ENCODE assay signal across 9 cellular contexts in the genomic region with DNA sequence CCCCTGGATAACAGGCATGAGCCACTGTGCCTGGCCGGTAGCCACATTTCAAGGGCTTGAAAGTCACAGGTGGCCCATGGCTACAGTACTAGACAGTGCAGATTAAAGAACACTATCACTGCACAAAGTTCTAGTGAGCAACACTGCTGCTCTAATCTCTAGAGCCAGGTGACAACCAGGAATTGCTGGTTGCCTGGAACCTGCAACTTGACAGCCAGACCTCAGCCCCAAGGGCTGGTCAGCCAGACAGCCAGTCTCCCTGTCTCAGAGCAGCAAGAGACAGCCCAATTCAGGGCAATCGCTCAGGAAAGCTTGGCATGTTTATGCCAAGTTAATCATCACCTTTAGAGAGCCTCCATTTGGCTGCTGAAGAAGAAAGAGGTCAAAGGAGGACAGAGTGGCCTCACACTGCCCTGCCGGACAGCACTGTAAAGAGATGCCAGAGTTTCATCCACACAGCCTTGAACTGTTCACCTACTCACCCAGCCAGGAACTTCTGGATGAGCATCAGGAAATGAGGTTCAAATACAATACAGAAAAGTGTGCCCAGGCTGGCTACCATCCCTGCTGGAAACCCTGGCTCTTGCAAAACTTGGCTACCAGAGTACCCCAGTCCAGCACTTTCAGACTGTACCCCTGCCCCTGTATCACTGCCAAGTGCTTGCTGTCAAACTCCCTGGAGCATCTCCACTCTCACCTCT. TPM values are rescaled to one million over a fixed set of nuclear protein-coding genes. Genes with fewer than 3 reads are reported as not detected.
A peak's percentile ranks its signal among the peaks of the same experiment; 100 is the strongest.
DNase-seq lines count a peak whose midpoint lies in the region; ATAC-seq and TF ChIP-seq lines count a peak whose summit lies in the region.
"Had no signal": no experiment of that assay in that cellular context is flagged by ENCODE, and none has a peak within 500 bp of the region (broad histone marks: within the 10 kb centered on the region; RNA-seq: fewer than 3 reads in every experiment).

No MANE protein-coding gene starts in this region.

- H3K79me2 ChIP-seq in mammary epithelial cell (ENCODE audit: insufficient read depth, low read length): peaks cover 98% of the 10 kb centered on the region

- POLR2A ChIA-PET in MCF 10A (lab: Yijun Ruan, JAX): interaction anchor here (0.6 to 0.8 kb wide), 2 partner anchors 9 to 1153 kb away, joined by 3 read pairs; a partner anchor contains a TSS

- no peak for TF ChIP-seq POLR2A in prostate gland (IDR thresholded peaks at IDR 0.05)

- H3K4me1 ChIP-seq in mammary epithelial cell (ENCODE audit: insufficient read depth, low read length): peaks cover 22% of the 10 kb centered on the region
- peaks cover 40% of the 10 kb centered on the region for H3K4me1 ChIP-seq in mesenchymal stem cell (ENCODE audit: control insufficient read depth, insufficient read depth, low read depth, low read length)
- no peaks in the 10 kb centered on the region for H3K4me1 ChIP-seq in prostate gland (replicated peaks)

- no peaks in the 10 kb centered on the region for H3K27me3 Mint-ChIP-seq in MCF 10A (ENCODE audit: insufficient read depth, unreplicated experiment)
- no peaks in the 10 kb centered on the region for H3K27me3 Mint-ChIP-seq in effector memory CD8-positive, alpha-beta T cell

- H3K9me3 Mint-ChIP-seq in MCF 10A (ENCODE audit: unreplicated experiment): no peaks in the 10 kb centered on the region
- no peaks in the 10 kb centered on the region for H3K9me3 Mint-ChIP-seq in effector memory CD8-positive, alpha-beta T cell

- peaks cover 54% of the 10 kb centered on the region for H3K36me3 Mint-ChIP-seq in MCF 10A (ENCODE audit: insufficient read depth, unreplicated experiment)
- peaks cover 47% of the 10 kb centered on the region for H3K36me3 Mint-ChIP-seq in effector memory CD8-positive, alpha-beta T cell (ENCODE audit: insufficient read depth)

- no peak overlapping the region for H3K18ac ChIP-seq in mesenchymal stem cell (ENCODE audit: low read depth in 1 of 2, low read length in 2 of 2)

- BruUV-seq in MCF 10A (replicated peaks; lab: Mats Ljungman, UMichigan): no TSS peak
- no TSS peak for BruUV-seq in mammary epithelial cell (replicated peaks; lab: Mats Ljungman, UMichigan)

- H2BK15ac ChIP-seq in mesenchymal stem cell (ENCODE audit: low read depth, poor library complexity, severe bottlenecking): no peak overlapping the region

- H3K9ac ChIP-seq in mammary epithelial cell (ENCODE audit: insufficient read depth, low read length): no peak overlapping the region
- H3K9ac ChIP-seq in mesenchymal stem cell (ENCODE audit: low read length): no peak overlapping the region

- H3K79me1 ChIP-seq in mesenchymal stem cell (replicated peaks; ENCODE audit: low read length, poor library complexity, severe bottlenecking): no peaks in the 10 kb centered on the region

- H3K4me2 ChIP-seq in mammary epithelial cell (ENCODE audit: insufficient read depth, low read depth, low read length) (no peak overlapping the region), mesenchymal stem cell (ENCODE audit: low read length, poor library complexity, severe bottlenecking) (no peak overlapping the region)

- CTCF ChIA-PET in MCF 10A (lab: Yijun Ruan, JAX) (interaction anchor here (1.8 kb wide), 1 partner anchor 35 kb away, joined by 5 read pairs; no protein-coding TSS in a partner anchor), mammary epithelial cell (lab: Charles Lee; ENCODE audit: low non-redundant PET) (no interaction called here)

- peaks cover 2% of the 10 kb centered on the region for H3K36me3 ChIP-seq in mammary epithelial cell (ENCODE audit: insufficient read depth, low read length)
- peaks cover 12 to 17% of the 10 kb centered on the region in 2 experiments for H3K36me3 ChIP-seq in mesenchymal stem cell (ENCODE audit: control insufficient read depth in 1 of 2, insufficient read depth in 2 of 2, low read depth in 1 of 2, low read length in 2 of 2)
- no peaks in the 10 kb centered on the region for H3K36me3 ChIP-seq in prostate gland

- no peak overlapping the region for H4K91ac ChIP-seq in mesenchymal stem cell (ENCODE audit: low read length)

- dilution Hi-C loops in mammary epithelial cell (cut with HindIII; ENCODE audit: low sequenced_read_pairs): loop anchor here (5.0 kb wide), 1 partner anchor 97 kb away; no protein-coding TSS in a partner anchor

- no peak overlapping the region for H2BK120ac ChIP-seq in mesenchymal stem cell (ENCODE audit: low read depth, low read length)

- H2BK12ac ChIP-seq in mesenchymal stem cell (ENCODE audit: low read length in 2 of 2): no peak overlapping the region

- H2BK5ac ChIP-seq in mesenchymal stem cell (ENCODE audit: low read depth, low read length, poor library complexity, severe bottlenecking): no peak overlapping the region

- H3K23ac ChIP-seq in mesenchymal stem cell (ENCODE audit: low read length in 2 of 2): no peak overlapping the region

- H3K27me3 ChIP-seq in mammary epithelial cell (ENCODE audit: insufficient read depth, low read length): no peaks in the 10 kb centered on the region
- H3K27me3 ChIP-seq in mesenchymal stem cell (ENCODE audit: control insufficient read depth in 1 of 2, insufficient read depth in 1 of 2, low read length in 2 of 2): no peaks in the 10 kb centered on the region
- H3K27me3 ChIP-seq in prostate gland (replicated peaks; ENCODE audit: insufficient read depth): no peaks in the 10 kb centered on the region

- no peak overlapping the region for H3K4me3 Mint-ChIP-seq in MCF 10A (ENCODE audit: unreplicated experiment)
- H3K4me3 Mint-ChIP-seq in effector memory CD8-positive, alpha-beta T cell: peak overlapping the region; percentile 37 to 75

- no peak for ATAC-seq in effector memory CD8-positive, alpha-beta T cell (replicated peaks)

- DNase-seq in MCF 10A (ENCODE audit: unreplicated experiment) (no peak), mammary epithelial cell (no peak), mesenchymal stem cell (no peak), prostate gland (ENCODE audit: low spot score) (no peak), NCI-H2081 (lab: John Stamatoyannopoulos, UW) (no peak), NCI-H146 treated with DMSO at 0.1 percent for 48 hours (lab: John Stamatoyannopoulos, UW; ENCODE audit: unreplicated experiment) (no peak)
- no peak for DNase-seq in effector memory CD8-positive, alpha-beta T cell
- no peak for DNase-seq in activated T-cell treated with anti-CD3 and anti-CD28 coated beads, Interleukin-2, amount 50 U/mL, for 48 hours
- DNase-seq: MV-4-11 had no signal

- no peak overlapping the region for H3K14ac ChIP-seq in mesenchymal stem cell (ENCODE audit: low read length in 2 of 2)

- TF ChIP-seq CTCF in MCF 10A (IDR thresholded peaks at IDR 0.05; ENCODE audit: unreplicated experiment): no peak
- TF ChIP-seq CTCF in mammary epithelial cell (conservative IDR thresholded peaks at IDR 0.05 in 1 of 2, IDR thresholded peaks at IDR 0.05 in 1 of 2; ENCODE audit: extremely low read depth in 1 of 2, insufficient read depth in 1 of 2, low read depth in 1 of 2, low read length in 2 of 2): no peak
- TF ChIP-seq CTCF in prostate gland (IDR thresholded peaks at IDR 0.05): no peak

- peak overlapping the region; percentile 7 for H3K27ac Mint-ChIP-seq in MCF 10A (ENCODE audit: low read depth, unreplicated experiment)
- H3K27ac Mint-ChIP-seq in effector memory CD8-positive, alpha-beta T cell: peak overlapping the region; percentile 91 to 93

- H2AFZ ChIP-seq in mammary epithelial cell (ENCODE audit: low read depth, low read length): no peak overlapping the region
- H2AFZ ChIP-seq in mesenchymal stem cell (ENCODE audit: low read depth, low read length): no peak overlapping the region

- 7% methylated on average over 3 of the region's 3 CpGs for WGBS in mammary epithelial cell (ENCODE audit: low coverage, missing lambda C conversion rate)
- WGBS in mesenchymal stem cell: 74% methylated on average over 3 of the region's 3 CpGs
- 24% methylated on average over 3 of the region's 3 CpGs for WGBS in prostate gland

- in situ Hi-C loops in mammary epithelial cell (cut with MboI; ENCODE audit: low sequenced_read_pairs in 2 of 2): no loop called here

- peaks cover 45% of the 10 kb centered on the region for H3K4me1 Mint-ChIP-seq in MCF 10A (ENCODE audit: insufficient read depth, unreplicated experiment)
- H3K4me1 Mint-ChIP-seq in effector memory CD8-positive, alpha-beta T cell (ENCODE audit: low read depth in 2 of 2): peaks cover 86% of the 10 kb centered on the region in 2 donors

- H3K4ac ChIP-seq in mesenchymal stem cell (ENCODE audit: low read depth in 1 of 2, low read length in 2 of 2): no peak overlapping the region

- no peak overlapping the region for H3K4me3 ChIP-seq in mammary epithelial cell (replicated peaks in 1 of 3; ENCODE audit: insufficient read depth in 1 of 3, low read depth in 2 of 3, low read length in 3 of 3)
- H3K4me3 ChIP-seq in mesenchymal stem cell (ENCODE audit: insufficient read depth in 1 of 2, low read depth in 1 of 2, low read length in 2 of 2): peak overlapping the region in 1 of 2 experiments; percentile 23
- no peak overlapping the region for H3K4me3 ChIP-seq in prostate gland

- no peaks in the 10 kb centered on the region for H3K9me3 ChIP-seq in mammary epithelial cell (replicated peaks; ENCODE audit: insufficient read depth, low read length)
- no peaks in the 10 kb centered on the region for H3K9me3 ChIP-seq in mesenchymal stem cell (ENCODE audit: control insufficient read depth, low read length)
- no peaks in the 10 kb centered on the region for H3K9me3 ChIP-seq in prostate gland

- H3K27ac ChIP-seq in mammary epithelial cell (ENCODE audit: insufficient read depth, low read depth, low read length): no peak overlapping the region
- H3K27ac ChIP-seq in mesenchymal stem cell (ENCODE audit: low read length, poor library complexity, severe bottlenecking): peak overlapping the region; percentile 59
- H3K27ac ChIP-seq in prostate gland: no peak overlapping the region

- H2AK5ac ChIP-seq in mesenchymal stem cell (ENCODE audit: low read length, severe bottlenecking): no peak overlapping the region

- intact Hi-C loops in MCF 10A (cut with micrococcal nuclease) (no loop called here), mammary epithelial cell (cut with micrococcal nuclease) (loop anchor here (1.0 kb wide), 1 partner anchor 10 kb away; no protein-coding TSS in a partner anchor), prostate gland (cut with DNase I) (no loop called here)

- no peak overlapping the region for H4K8ac ChIP-seq in mesenchymal stem cell (ENCODE audit: low read length)

- peaks cover 5% of the 10 kb centered on the region for H4K20me1 ChIP-seq in mammary epithelial cell (ENCODE audit: insufficient read depth, low read length)

RNA-seq across cellular contexts. Expression of a gene that starts 6.0 kb away (rescaled TPM):
- total RNA-seq in MCF 10A (2022) (43.9 and 45.9 TPM in 2 replicates), mammary epithelial cell (10 to 100 TPM; 17.8 to 42.1 TPM), prostate gland (10 to 100 TPM; 34.6 to 78.7 TPM)
- 31.4 TPM for polyA plus RNA-seq in mammary epithelial cell
- polyA minus RNA-seq in mammary epithelial cell: 19.6 TPM
- polyA plus RNA-seq in mesenchymal stem cell (2013, experiment 1 of 2): 25.6 TPM
- 26.2 TPM for polyA plus RNA-seq in mesenchymal stem cell (2013, experiment 2 of 2)

RNA-seq across cellular contexts. Expression of a gene that starts 8.9 kb away (rescaled TPM):
- total RNA-seq in MCF 10A (2022): 14.2 and 20.2 TPM in 2 replicates
- 10 to 100 TPM; 21.3 to 42.3 TPM for total RNA-seq in mammary epithelial cell
- polyA plus RNA-seq in mammary epithelial cell: 24.6 TPM
- 63.5 TPM for polyA minus RNA-seq in mammary epithelial cell
- 2.0 TPM for polyA plus RNA-seq in mesenchymal stem cell (2013, experiment 1 of 2)
- polyA plus RNA-seq in mesenchymal stem cell (2013, experiment 2 of 2): 1.7 TPM
- 10 to 100 TPM; 25.8 to 53.5 TPM for total RNA-seq in prostate gland
